In genomic region chr15:69474291-69474690, GRCh38 we compare ENCODE assay signal across 24 cellular contexts. TPM values are rescaled to one million over a fixed set of nuclear protein-coding genes. Genes with fewer than 3 reads are reported as not detected.
A peak's percentile ranks its signal among the peaks of the same experiment; 100 is the strongest.
DNase-seq lines count a peak whose midpoint lies in the region; ATAC-seq, FAIRE-seq and TF ChIP-seq lines count a peak whose summit lies in the region.
"Had no signal": no experiment of that assay in that cellular context is flagged by ENCODE, and none has a peak within 500 bp of the region (broad histone marks: within the 10 kb centered on the region; RNA-seq: fewer than 3 reads in every experiment).

No MANE protein-coding gene starts in this region.

- ATAC-seq in PC-3: peak; percentile 25; the same call in 1 of the 2 replicates
- no peak for ATAC-seq in stimulated activated naive B cell treated with anti-CD40 and anti-IgM and Interleukin-4, amounts not matched to agents 10 μg/mL and 1 μg/mL and 100 μg/mL, for 72 hours (replicated peaks)
- no peak for ATAC-seq in activated T-cell treated with anti-CD3 and anti-CD28 coated beads, Interleukin-2, amount 50 U/mL, for 4 hours
- ATAC-seq: natural killer cell, sciatic nerve had no signal

- no peaks in the 10 kb centered on the region for H3K9me3 Mint-ChIP-seq in stimulated activated naive B cell treated with anti-CD40 and anti-IgM and Interleukin-4, amounts not matched to agents 10 μg/mL and 1 μg/mL and 100 μg/mL, for 72 hours
- H3K9me3 Mint-ChIP-seq in activated T-cell treated with anti-CD3 and anti-CD28 coated beads, Interleukin-2, amount 50 U/mL, for 4 hours: no peaks in the 10 kb centered on the region
- H3K9me3 Mint-ChIP-seq: activated CD4-positive, alpha-beta T cell treated with anti-CD3 and anti-CD28 coated beads, Interleukin-2, amount 10 ng/mL, durations not matched to agents 7 days and 5 days; mesothelial cell of epicardium; natural killer cell; stimulated activated effector memory CD8-positive, alpha-beta T cell treated with anti-CD3 and anti-CD28 coated beads, Interleukin-12 subunit alpha, Interleukin-12 subunit beta, amount 100 ng/mL, for 72 hours had no signal

- no peaks in the 10 kb centered on the region for H3K9me2 ChIP-seq in PC-3 (replicated peaks; ENCODE audit: low read length)

- peak; percentile 38 for DNase-seq in activated effector memory CD4-positive, alpha-beta T cell treated with anti-CD3 and anti-CD28 coated beads, Interleukin-2, amount 50 U/mL, for 16 hours
- no peak for DNase-seq in activated effector memory CD4-positive, alpha-beta T cell treated with Interleukin-2 at 50 U/mL for 16 hours
- DNase-seq in PC-3: no peak
- DNase-seq in endothelial cell of umbilical vein (ENCODE audit: low read depth, low spot score): peak; percentile 55
- no peak for DNase-seq in stimulated activated naive B cell treated with anti-CD40 and anti-IgM and Interleukin-4, amounts not matched to agents 10 μg/mL and 1 μg/mL and 100 μg/mL, for 72 hours
- DNase-seq in effector CD8-positive, alpha-beta T cell (lab: John Stamatoyannopoulos, UW): no peak
- DNase-seq in activated T-cell treated with anti-CD3 and anti-CD28 coated beads, Interleukin-2, amount 50 U/mL, for 4 hours: no peak
- no peak for DNase-seq in inferior parietal cortex (ENCODE audit: extremely low spot score)
- DNase-seq: activated CD4-positive, alpha-beta T cell treated with anti-CD3 and anti-CD28 coated beads, Interleukin-2, amount 10 ng/mL, durations not matched to agents 7 days and 5 days; amniotic stem cell; CD8-positive, alpha-beta memory T cell; central memory CD4-positive, alpha-beta T cell; effector memory CD4-positive, alpha-beta T cell; natural killer cell; NCI-H1417; NCI-H2107; NCI-H524 treated with DMSO at 0.1 percent for 48 hours; testis had no signal

- CTCF ChIA-PET in PC-3 (lab: Charles Lee): no interaction called here
- CTCF ChIA-PET in endothelial cell of umbilical vein (lab: Charles Lee): interaction anchor here (0.9 to 5.3 kb wide), 5 partner anchors 8 to 993 kb away, joined by 3 to 36 read pairs (median 4); partner anchors contain the start of gene TLE3

- H3K4me3 ChIP-seq in PC-3 (ENCODE audit: low read length) (no peak overlapping the region), endothelial cell of umbilical vein (replicated peaks in 1 of 3; ENCODE audit: insufficient read depth in 1 of 3, low read depth in 1 of 3, low read length in 3 of 3) (no peak overlapping the region)
- H3K4me3 ChIP-seq: testis had no signal

- H3K27ac Mint-ChIP-seq in stimulated activated naive B cell treated with anti-CD40 and anti-IgM and Interleukin-4, amounts not matched to agents 10 μg/mL and 1 μg/mL and 100 μg/mL, for 72 hours: peak overlapping the region; percentile 9
- H3K27ac Mint-ChIP-seq: activated CD4-positive, alpha-beta T cell treated with anti-CD3 and anti-CD28 coated beads, Interleukin-2, amount 10 ng/mL, durations not matched to agents 7 days and 5 days; mesothelial cell of epicardium; natural killer cell; stimulated activated effector memory CD8-positive, alpha-beta T cell treated with anti-CD3 and anti-CD28 coated beads, Interleukin-12 subunit alpha, Interleukin-12 subunit beta, amount 100 ng/mL, for 72 hours had no signal

- H3K9me1 ChIP-seq in endothelial cell of umbilical vein (replicated peaks; ENCODE audit: control insufficient read depth, extremely low read depth, insufficient read depth, low read length): no peaks in the 10 kb centered on the region

- H3K36me3 ChIP-seq in PC-3 (ENCODE audit: low read depth, low read length) (no peaks in the 10 kb centered on the region), endothelial cell of umbilical vein (ENCODE audit: control insufficient read depth in 2 of 2, extremely low read depth in 1 of 2, insufficient read depth in 2 of 2, low read length in 2 of 2) (no peaks in the 10 kb centered on the region)

- no peaks in the 10 kb centered on the region for H4K20me1 ChIP-seq in PC-3 (ENCODE audit: low read length)
- no peaks in the 10 kb centered on the region for H4K20me1 ChIP-seq in endothelial cell of umbilical vein (replicated peaks; ENCODE audit: control insufficient read depth, extremely low read depth, insufficient read depth, low read length)

- H3K4me3 Mint-ChIP-seq in stimulated activated naive B cell treated with anti-CD40 and anti-IgM and Interleukin-4, amounts not matched to agents 10 μg/mL and 1 μg/mL and 100 μg/mL, for 72 hours: no peak overlapping the region
- H3K4me3 Mint-ChIP-seq in activated T-cell treated with anti-CD3 and anti-CD28 coated beads, Interleukin-2, amount 50 U/mL, for 4 hours: no peak overlapping the region
- H3K4me3 Mint-ChIP-seq: activated CD4-positive, alpha-beta T cell treated with anti-CD3 and anti-CD28 coated beads, Interleukin-2, amount 10 ng/mL, durations not matched to agents 7 days and 5 days; CD8-positive, alpha-beta memory T cell; mesothelial cell of epicardium; natural killer cell; stimulated activated effector memory CD8-positive, alpha-beta T cell treated with anti-CD3 and anti-CD28 coated beads, Interleukin-12 subunit alpha, Interleukin-12 subunit beta, amount 100 ng/mL, for 72 hours had no signal

- no peaks in the 10 kb centered on the region for H3K79me2 ChIP-seq in PC-3 (ENCODE audit: low read length)
- no peaks in the 10 kb centered on the region for H3K79me2 ChIP-seq in endothelial cell of umbilical vein (ENCODE audit: control insufficient read depth, insufficient read depth, low read length)
- H3K79me2 ChIP-seq: parathyroid adenoma had no signal

- no peaks in the 10 kb centered on the region for H3K9me3 ChIP-seq in PC-3 (ENCODE audit: low read length)
- H3K9me3 ChIP-seq in endothelial cell of umbilical vein (replicated peaks; ENCODE audit: control insufficient read depth, insufficient read depth, low read length): no peaks in the 10 kb centered on the region
- H3K9me3 ChIP-seq: testis had no signal

- H3K27me3 ChIP-seq in PC-3 (ENCODE audit: low read length) (no peaks in the 10 kb centered on the region), endothelial cell of umbilical vein (ENCODE audit: control insufficient read depth in 2 of 2, insufficient read depth in 2 of 2, low read length in 2 of 2) (no peaks in the 10 kb centered on the region)
- H3K27me3 ChIP-seq: testis had no signal

- POLR2A ChIA-PET in PC-3 (lab: Charles Lee; ENCODE audit: unreplicated experiment) (no interaction called here), endothelial cell of umbilical vein (lab: Charles Lee) (no interaction called here)

- H3K4me2 ChIP-seq in PC-3 (ENCODE audit: low read length) (no peak overlapping the region), endothelial cell of umbilical vein (ENCODE audit: insufficient read depth, low read length) (peak overlapping the region; percentile 33)

- no peaks in the 10 kb centered on the region for H3F3A ChIP-seq in PC-3 (ENCODE audit: low read length, unreplicated experiment)

- dilution Hi-C loops in endothelial cell of umbilical vein (cut with MboI; ENCODE audit: extremely low pct_ligation_motif_present, low sequenced_read_pairs): no loop called here

- no peak for TF ChIP-seq POLR2A in endothelial cell of umbilical vein (IDR thresholded peaks at IDR 0.05; ENCODE audit: low read depth, low read length)

- FAIRE-seq in endothelial cell of umbilical vein (lab: Jason Lieb, UNC): peak; percentile 90
- FAIRE-seq: TTC549 had no signal

- H3K4me1 Mint-ChIP-seq in stimulated activated naive B cell treated with anti-CD40 and anti-IgM and Interleukin-4, amounts not matched to agents 10 μg/mL and 1 μg/mL and 100 μg/mL, for 72 hours: peaks cover 0 to 5% of the 10 kb centered on the region in 2 donors
- peaks cover 6% of the 10 kb centered on the region for H3K4me1 Mint-ChIP-seq in activated T-cell treated with anti-CD3 and anti-CD28 coated beads, Interleukin-2, amount 50 U/mL, for 4 hours (ENCODE audit: low read depth)

- no peak overlapping the region for H3K9ac ChIP-seq in PC-3 (ENCODE audit: low read length)
- H3K9ac ChIP-seq in endothelial cell of umbilical vein (replicated peaks; ENCODE audit: extremely low read depth, insufficient read depth, low read length): no peak overlapping the region
- H3K9ac ChIP-seq: parathyroid adenoma had no signal

- intact Hi-C loops in PC-3 (cut with micrococcal nuclease): no loop called here
- intact Hi-C loops in endothelial cell of umbilical vein (cut with micrococcal nuclease): loop anchor here (2.0 to 10.0 kb wide), 3 partner anchors 625 to 1181 kb away; no protein-coding TSS in a partner anchor

- H3K27ac ChIP-seq in PC-3 (ENCODE audit: low read length): no peak overlapping the region
- H3K27ac ChIP-seq in endothelial cell of umbilical vein (ENCODE audit: insufficient read depth, low read depth, low read length): no peak overlapping the region
- H3K27ac ChIP-seq: parathyroid adenoma, RWPE1, testis had no signal

- BruUV-seq in PC-3 (replicated peaks; lab: Mats Ljungman, UMichigan) (no TSS peak), endothelial cell of umbilical vein (replicated peaks; lab: Mats Ljungman, UMichigan) (no TSS peak)

- H3K4me1 ChIP-seq in PC-3 (ENCODE audit: insufficient read depth, low read length): peaks cover 18% of the 10 kb centered on the region
- H3K4me1 ChIP-seq in endothelial cell of umbilical vein (ENCODE audit: control insufficient read depth, extremely low read depth, insufficient read depth, low read length): peaks cover 15% of the 10 kb centered on the region
- H3K4me1 ChIP-seq: parathyroid adenoma, testis had no signal

- no peak overlapping the region for H2AFZ ChIP-seq in PC-3 (ENCODE audit: low read length)
- peak overlapping the region; percentile 33 for H2AFZ ChIP-seq in endothelial cell of umbilical vein (ENCODE audit: low read depth, low read length)
- H2AFZ ChIP-seq: parathyroid adenoma had no signal

- peaks cover 22 to 31% of the 10 kb centered on the region in 2 donors for H3K27me3 Mint-ChIP-seq in stimulated activated naive B cell treated with anti-CD40 and anti-IgM and Interleukin-4, amounts not matched to agents 10 μg/mL and 1 μg/mL and 100 μg/mL, for 72 hours
- H3K27me3 Mint-ChIP-seq in activated T-cell treated with anti-CD3 and anti-CD28 coated beads, Interleukin-2, amount 50 U/mL, for 4 hours (ENCODE audit: low read depth): peaks cover 3% of the 10 kb centered on the region

- TF ChIP-seq CTCF in PC-3 (conservative IDR thresholded peaks at IDR 0.05; ENCODE audit: low read depth, low read length) (no peak), endothelial cell of umbilical vein (IDR thresholded peaks at IDR 0.05; ENCODE audit: extremely low read depth in 1 of 2, insufficient read depth in 1 of 2, low read depth in 1 of 2, low read length in 2 of 2) (no peak)

- H3K36me3 Mint-ChIP-seq in stimulated activated naive B cell treated with anti-CD40 and anti-IgM and Interleukin-4, amounts not matched to agents 10 μg/mL and 1 μg/mL and 100 μg/mL, for 72 hours: peaks cover under 1% of the 10 kb centered on the region in 2 donors
- no peaks in the 10 kb centered on the region for H3K36me3 Mint-ChIP-seq in activated T-cell treated with anti-CD3 and anti-CD28 coated beads, Interleukin-2, amount 50 U/mL, for 4 hours (ENCODE audit: insufficient read depth)
- H3K36me3 Mint-ChIP-seq: CD8-positive, alpha-beta memory T cell; mesothelial cell of epicardium; natural killer cell; stimulated activated effector memory CD8-positive, alpha-beta T cell treated with anti-CD3 and anti-CD28 coated beads, Interleukin-12 subunit alpha, Interleukin-12 subunit beta, amount 100 ng/mL, for 72 hours had no signal

RNA-seq across cellular contexts. Expression of gene RPLP1, which starts 21.7 kb away (rescaled TPM):
- total RNA-seq in PC-3 (2014; rRNA removed) (216 and 253 TPM in 2 replicates), endothelial cell of umbilical vein (1,595 and 1,603 TPM in 2 replicates)
- 2,536 and 2,985 TPM in 2 replicates for polyA plus RNA-seq in endothelial cell of umbilical vein
- polyA plus RNA-seq in endothelial cell of umbilical vein (2011; cell fraction: cytosol; rRNA removed): 1,451 and 1,565 TPM in 2 replicates
- polyA plus RNA-seq in endothelial cell of umbilical vein (2011; cell fraction: nucleus; rRNA removed): 380 TPM in 2 replicates
- 1,498 and 2,491 TPM in 2 replicates for polyA plus RNA-seq in endothelial cell of umbilical vein (2012)
- 467 and 555 TPM in 2 replicates for polyA minus RNA-seq in endothelial cell of umbilical vein
- 8,255 TPM for polyA minus RNA-seq in endothelial cell of umbilical vein (2011; cell fraction: cytosol; rRNA and poly(A)+ RNA removed)
- 97.9 and 165 TPM in 2 replicates for polyA minus RNA-seq in endothelial cell of umbilical vein (2011; cell fraction: nucleus; rRNA and poly(A)+ RNA removed)
- 1,000 to 10,000 TPM; 3,232 to 3,343 (median 3,252) TPM for total RNA-seq in activated T-cell treated with anti-CD3 and anti-CD28 coated beads, Interleukin-2, amount 50 U/mL, for 4 hours

Comparison
In these comparisons a context has a peak if more than half of its experiments do, and no peak if none do; other contexts are left out.
1. DNase-seq: peak in activated effector memory CD4-positive, alpha-beta T cell treated with anti-CD3 and anti-CD28 coated beads, Interleukin-2, amount 50 U/mL, for 16 hours (single experiment) and endothelial cell of umbilical vein (single experiment); none in activated effector memory CD4-positive, alpha-beta T cell treated with Interleukin-2 at 50 U/mL for 16 hours (single experiment), PC-3 (single experiment), stimulated activated naive B cell treated with anti-CD40 and anti-IgM and Interleukin-4, amounts not matched to agents 10 μg/mL and 1 μg/mL and 100 μg/mL, for 72 hours (single experiment), effector CD8-positive, alpha-beta T cell (single experiment), activated T-cell treated with anti-CD3 and anti-CD28 coated beads, Interleukin-2, amount 50 U/mL, for 4 hours (single experiment) and inferior parietal cortex (single experiment).